8 cellular contexts compared by ENCODE assay signal in the genomic region with DNA sequence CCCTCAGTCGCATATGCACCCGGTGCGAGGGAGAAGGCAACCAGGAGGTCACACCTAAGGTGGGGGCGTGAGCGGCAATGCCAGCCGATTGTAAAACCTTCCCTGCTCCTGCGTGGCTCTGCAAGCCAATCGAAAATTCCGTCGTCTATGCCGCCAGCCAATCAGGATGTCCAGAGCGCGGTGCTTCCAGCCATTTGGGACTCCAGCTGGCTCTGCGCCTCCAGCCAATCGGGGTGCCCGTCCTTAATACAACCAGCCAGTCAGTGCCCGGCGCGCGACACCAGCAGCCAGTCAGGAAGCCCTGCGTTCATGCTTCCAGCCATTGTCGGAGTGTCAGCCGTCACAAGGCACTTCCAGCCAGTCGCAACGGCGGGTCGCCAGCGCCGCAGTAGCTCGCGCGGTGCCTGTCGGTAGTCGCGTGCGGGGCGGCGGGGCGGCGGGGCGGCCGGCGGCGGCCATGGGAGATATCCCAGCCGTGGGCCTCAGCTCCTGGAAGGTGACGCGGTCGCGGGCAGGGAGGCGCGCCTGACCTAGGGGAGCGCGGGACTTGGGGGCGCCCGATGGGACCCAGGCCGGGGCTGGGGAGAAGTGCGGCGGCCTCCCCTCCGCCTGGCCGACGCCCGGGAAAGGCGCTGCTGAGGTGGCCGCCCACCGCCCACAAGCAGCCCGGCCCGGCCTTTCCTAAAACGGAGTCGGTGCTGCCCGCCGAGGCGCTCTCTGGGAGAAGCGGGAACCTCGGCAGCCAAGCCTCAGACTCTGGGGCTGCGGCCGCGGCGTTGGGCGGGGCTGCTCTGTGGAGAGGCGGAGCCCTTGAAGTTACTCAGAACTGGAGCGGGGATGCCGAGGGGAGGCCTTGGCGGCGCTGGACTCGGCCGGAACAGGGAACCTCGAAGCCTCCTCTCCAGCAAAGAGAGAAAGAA. TPM values are rescaled to one million over a fixed set of nuclear protein-coding genes. Genes with fewer than 3 reads are reported as not detected.
DNase-seq lines count a peak whose midpoint lies in the region; FAIRE-seq and TF ChIP-seq lines count a peak whose summit lies in the region.

A gene (plus strand): TSS at position 340 of the 920 bp plus-strand sequence. CDS start 118 bp downstream, at position 458.

- no peak for FAIRE-seq in kidney (lab: Jason Lieb, UNC)

- TF ChIP-seq CTCF in GM20000 (IDR thresholded peaks at IDR 0.05; ENCODE audit: extremely low read depth, missing control alignments) (no peak), colonic mucosa (IDR thresholded peaks at IDR 0.05) (no peak), kidney (IDR thresholded peaks at IDR 0.05; ENCODE audit: borderline replicate concordance, extremely low read depth, insufficient read depth) (no peak)

- H3K9me3 ChIP-seq in colonic mucosa (no peaks in the 10 kb centered on the region), kidney (ENCODE audit: control insufficient read depth in 1 of 2, low read length in 2 of 2) (no peaks in the 10 kb centered on the region)

- no peaks in the 10 kb centered on the region for H3K27me3 ChIP-seq in colonic mucosa

- peak; percentile 65 for DNase-seq in GM20000 (ENCODE audit: low spot score)
- peak; percentile 55 for DNase-seq in NCI-H1092 treated with DMSO at 0.1 percent for 48 hours (lab: John Stamatoyannopoulos, UW)
- DNase-seq in activated CD4-positive, alpha-beta T cell treated with anti-CD3 and anti-CD28 coated beads, Interleukin-2, amount 50 U/mL, for 1 hour, result peak; percentile 66
- peak; percentile 84 for DNase-seq in colonic mucosa
- peak; percentile 96 for DNase-seq in kidney
- peak; percentile 74 to 82 for DNase-seq in stimulated activated CD4-positive, alpha-beta T cell treated with anti-CD3 and anti-CD28 coated beads, Interleukin-12 subunit alpha, Interleukin-12 subunit beta, amount 100 ng/mL, for 24 hours (ENCODE audit: low read depth in 2 of 2)
- no peak for DNase-seq in NCI-H1105 (lab: John Stamatoyannopoulos, UW)
- no peak for DNase-seq in NAMALWA (ENCODE audit: low spot score)

- H3K36me3 ChIP-seq in colonic mucosa (no peaks in the 10 kb centered on the region), kidney (ENCODE audit: control insufficient read depth in 1 of 2, insufficient read depth in 2 of 2, low read length in 2 of 2) (no peaks in the 10 kb centered on the region)

- peak within 1 kb of the TSS; percentile 31 to 51 for H3K9ac ChIP-seq in colonic mucosa (ENCODE audit: low read depth in 2 of 2, low read length in 2 of 2)
- H3K9ac ChIP-seq in kidney (ENCODE audit: low read length in 2 of 2), result no peak within 1 kb of the TSS

- H3K27ac ChIP-seq in colonic mucosa, result peak within 1 kb of the TSS; percentile 93
- H3K27ac ChIP-seq in kidney (ENCODE audit: low read depth in 2 of 2, low read length in 2 of 2), result peak within 1 kb of the TSS; percentile 68 to 72

- H3K4me3 ChIP-seq in colonic mucosa, result peak within 1 kb of the TSS; percentile 82
- peak within 1 kb of the TSS; percentile 32 to 44 for H3K4me3 ChIP-seq in kidney (ENCODE audit: low read length in 2 of 2)

- H3K4me1 ChIP-seq in colonic mucosa, result no peaks in the 10 kb centered on the region
- no peaks in the 10 kb centered on the region for H3K4me1 ChIP-seq in kidney (ENCODE audit: control insufficient read depth in 1 of 2, insufficient read depth in 1 of 2, low read depth in 1 of 2, low read length in 2 of 2)

- intact Hi-C loops in colonic mucosa (cut with DNase I), result no loop called here
- intact Hi-C loops in kidney (cut with DNase I), result no loop called here

RNA-seq across cellular contexts. Expression of the gene that starts here (rescaled TPM):
- total RNA-seq in colonic mucosa (10 to 100 TPM in 1 of 2 donors, 1 to 10 TPM in 1; 8.6 to 16.3 TPM), kidney (5.8 TPM)
- polyA plus RNA-seq in kidney (ENCODE audit: insufficient read depth, low read depth, low replicate concordance), result 1.8 TPM

Comparison
In these comparisons a context has a peak if more than half of its experiments do, and no peak if none do; other contexts are left out.
1. DNase-seq: peak in GM20000 (single experiment), NCI-H1092 treated with DMSO at 0.1 percent for 48 hours (single experiment), activated CD4-positive, alpha-beta T cell treated with anti-CD3 and anti-CD28 coated beads, Interleukin-2, amount 50 U/mL, for 1 hour (single experiment), colonic mucosa (single experiment), kidney (single experiment) and stimulated activated CD4-positive, alpha-beta T cell treated with anti-CD3 and anti-CD28 coated beads, Interleukin-12 subunit alpha, Interleukin-12 subunit beta, amount 100 ng/mL, for 24 hours (2 of 2); none in NCI-H1105 (single experiment) and NAMALWA (single experiment).
2. H3K9ac ChIP-seq: peak in colonic mucosa (2 of 2); none in kidney (0 of 2).